Comparison of ENCODE assay signal across 8 cellular contexts in the genomic region with DNA sequence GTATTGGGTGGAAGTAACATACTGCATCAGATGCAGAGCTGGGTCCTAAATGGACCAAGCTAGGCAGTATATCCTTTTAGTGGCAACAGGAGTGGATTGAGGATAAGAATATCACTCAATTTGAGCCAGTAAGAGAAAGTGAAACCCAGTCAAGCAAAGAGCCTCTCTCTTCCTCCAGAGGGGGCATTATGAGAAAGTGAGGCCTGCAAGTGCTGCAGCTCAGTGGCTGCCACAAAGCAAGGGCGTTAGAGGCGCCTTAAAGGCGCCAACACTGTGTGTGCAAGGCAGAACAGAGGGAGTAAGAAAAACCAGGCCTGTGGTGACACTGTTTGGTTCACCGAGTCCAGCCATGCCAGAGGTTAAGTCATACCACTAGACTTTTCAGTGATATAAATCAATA. TPM values are rescaled to one million over a fixed set of nuclear protein-coding genes. Genes with fewer than 3 reads are reported as not detected.
DNase-seq lines count a peak whose midpoint lies in the region; ATAC-seq and TF ChIP-seq lines count a peak whose summit lies in the region.

No MANE protein-coding gene starts in this region.

- intact Hi-C loops in MCF 10A (cut with micrococcal nuclease), result no loop called here

- TF ChIP-seq EP300 in gastroesophageal sphincter (IDR thresholded peaks at IDR 0.05), result no peak

- BruUV-seq in MCF 10A (replicated peaks; lab: Mats Ljungman, UMichigan), result no TSS peak

- ATAC-seq in HG03457 (IDR thresholded peaks at IDR 0.05; ENCODE audit: unreplicated experiment) (peak; percentile 96), gastroesophageal sphincter (no peak)
- ATAC-seq in activated T-cell treated with anti-CD3 and anti-CD28 coated beads, Interleukin-2, amount 50 U/mL, for 4 hours, result peak; percentile 85 to 94

- no peaks in the 10 kb centered on the region for H3K27me3 Mint-ChIP-seq in activated T-cell treated with anti-CD3 and anti-CD28 coated beads, Interleukin-2, amount 50 U/mL, for 4 hours (ENCODE audit: low read depth)
- H3K27me3 Mint-ChIP-seq in neural crest cell (ENCODE audit: low read depth), result no peaks in the 10 kb centered on the region
- H3K27me3 Mint-ChIP-seq in MCF 10A (ENCODE audit: insufficient read depth, unreplicated experiment), result no peaks in the 10 kb centered on the region

- H3K27ac Mint-ChIP-seq in neural crest cell (ENCODE audit: unreplicated experiment) (no peak overlapping the region), MCF 10A (ENCODE audit: low read depth, unreplicated experiment) (no peak overlapping the region)

- H3K9me3 ChIP-seq in gastroesophageal sphincter, result no peaks in the 10 kb centered on the region

- no peak overlapping the region for H3K4me3 ChIP-seq in gastroesophageal sphincter

- no peak overlapping the region for H3K27ac ChIP-seq in gastroesophageal sphincter

- no peak for TF ChIP-seq POLR2A in gastroesophageal sphincter (IDR thresholded peaks at IDR 0.05)

- WGBS in gastroesophageal sphincter (ENCODE audit: low coverage in 1 of 2), 2 donors, result 75 to 100% methylated on average over 2 to 4 of the region's 4 CpGs

- peaks cover 37% of the 10 kb centered on the region for H3K4me1 Mint-ChIP-seq in activated T-cell treated with anti-CD3 and anti-CD28 coated beads, Interleukin-2, amount 50 U/mL, for 4 hours (ENCODE audit: low read depth)
- H3K4me1 Mint-ChIP-seq in neural crest cell (peaks cover 36% of the 10 kb centered on the region), MCF 10A (ENCODE audit: insufficient read depth, unreplicated experiment) (no peaks in the 10 kb centered on the region)

- POLR2A ChIA-PET in MCF 10A (lab: Yijun Ruan, JAX), result interaction anchor here (0.6 to 1.7 kb wide), 2 partner anchors 17 to 49 kb away, joined by 3 to 10 read pairs; a partner anchor contains a TSS

- H3K4me3 Mint-ChIP-seq in activated T-cell treated with anti-CD3 and anti-CD28 coated beads, Interleukin-2, amount 50 U/mL, for 4 hours, result no peak overlapping the region
- H3K4me3 Mint-ChIP-seq in neural crest cell (no peak overlapping the region), MCF 10A (ENCODE audit: unreplicated experiment) (no peak overlapping the region)

- no peak for TF ChIP-seq CTCF in GM20000 (IDR thresholded peaks at IDR 0.05; ENCODE audit: extremely low read depth, missing control alignments)
- TF ChIP-seq CTCF in neural crest cell (conservative IDR thresholded peaks at IDR 0.05), result peak; percentile 24
- TF ChIP-seq CTCF in MCF 10A (IDR thresholded peaks at IDR 0.05; ENCODE audit: unreplicated experiment), result no peak
- no peak for TF ChIP-seq CTCF in gastroesophageal sphincter (IDR thresholded peaks at IDR 0.05)

- peaks cover 18% of the 10 kb centered on the region for H3K36me3 Mint-ChIP-seq in activated T-cell treated with anti-CD3 and anti-CD28 coated beads, Interleukin-2, amount 50 U/mL, for 4 hours (ENCODE audit: insufficient read depth)
- no peaks in the 10 kb centered on the region for H3K36me3 Mint-ChIP-seq in neural crest cell (ENCODE audit: low read depth)
- H3K36me3 Mint-ChIP-seq in MCF 10A (ENCODE audit: insufficient read depth, unreplicated experiment), result no peaks in the 10 kb centered on the region

- H3K4me1 ChIP-seq in gastroesophageal sphincter, result peaks cover 0 to 19% (median 2%) of the 10 kb centered on the region in 3 donors

- H3K27me3 ChIP-seq in gastroesophageal sphincter, result no peaks in the 10 kb centered on the region

- DNase-seq in ELF-1 (ENCODE audit: low read depth, low spot score), result peak; percentile 58
- DNase-seq in GM20000 (ENCODE audit: low spot score), result peak; percentile 73
- no peak for DNase-seq in activated T-cell treated with anti-CD3 and anti-CD28 coated beads, Interleukin-2, amount 50 U/mL, for 4 hours
- DNase-seq in neural crest cell (ENCODE audit: low read depth, low spot score), result no peak
- DNase-seq in KG1 (lab: John Stamatoyannopoulos, UW), result no peak
- no peak for DNase-seq in MCF 10A (ENCODE audit: unreplicated experiment)

- H3K36me3 ChIP-seq in gastroesophageal sphincter, result peaks cover 0 to 10% of the 10 kb centered on the region in 2 donors

- CTCF ChIA-PET in MCF 10A (lab: Yijun Ruan, JAX), result interaction anchor here (1.4 to 2.5 kb wide), 3 partner anchors 12 to 38 kb away, joined by 4 to 7 read pairs (median 6); no protein-coding TSS in a partner anchor

- no peaks in the 10 kb centered on the region for H3K9me3 Mint-ChIP-seq in activated T-cell treated with anti-CD3 and anti-CD28 coated beads, Interleukin-2, amount 50 U/mL, for 4 hours
- H3K9me3 Mint-ChIP-seq in neural crest cell (no peaks in the 10 kb centered on the region), MCF 10A (ENCODE audit: unreplicated experiment) (no peaks in the 10 kb centered on the region)

RNA-seq across cellular contexts. Expression of a gene that starts 17.5 kb away (rescaled TPM):
- 10 to 100 TPM; 27.6 to 30.1 (median 29.7) TPM for total RNA-seq in activated T-cell treated with anti-CD3 and anti-CD28 coated beads, Interleukin-2, amount 50 U/mL, for 4 hours
- total RNA-seq in neural crest cell (36.7 and 40.0 TPM in 2 replicates), MCF 10A (2022) (32.7 and 34.3 TPM in 2 replicates), gastroesophageal sphincter (10 to 100 TPM; 17.8 to 25.4 (median 23.4) TPM)

Comparison
In these comparisons a context has a peak if more than half of its experiments do, and no peak if none do; other contexts are left out.
1. DNase-seq: peak in ELF-1 (single experiment) and GM20000 (single experiment); none in activated T-cell treated with anti-CD3 and anti-CD28 coated beads, Interleukin-2, amount 50 U/mL, for 4 hours (single experiment), neural crest cell (single experiment), KG1 (single experiment) and MCF 10A (single experiment).